Comparison of ENCODE assay signal across 34 cellular contexts in genomic region chr14:36132826-36133225, GRCh38. TPM values are rescaled to one million over a fixed set of nuclear protein-coding genes. Genes with fewer than 3 reads are reported as not detected.
DNase-seq lines count a peak whose midpoint lies in the region; ATAC-seq, FAIRE-seq and TF ChIP-seq lines count a peak whose summit lies in the region.
"Had no signal": no experiment of that assay in that cellular context is flagged by ENCODE, and none has a peak within 500 bp of the region (broad histone marks: within the 10 kb centered on the region; RNA-seq: fewer than 3 reads in every experiment).

No MANE protein-coding gene starts in this region.

- POLR2A ChIA-PET in AG04449 (lab: Yijun Ruan, JAX): no interaction called here

- FAIRE-seq in frontal cortex (lab: Jason Lieb, UNC): peak; percentile 15
- FAIRE-seq: A549, D721Med had no signal

- TF ChIP-seq CTCF in AG04449 (IDR thresholded peaks at IDR 0.05; ENCODE audit: insufficient read depth, low read length, missing control alignments): no peak

- no peak for ATAC-seq in HG02759 (IDR thresholded peaks at IDR 0.05; ENCODE audit: unreplicated experiment)
- ATAC-seq: A549; CD8-positive, alpha-beta T cell had no signal

- no peak overlapping the region for H3K4me3 ChIP-seq in AG04449 (ENCODE audit: low read depth, low read length)
- H3K4me3 ChIP-seq: A549; BLaER1; BLaER1 treated with 17β-estradiol and CSF1 and Interleukin-3, amounts not matched to agents 10 nM and 100 nM had no signal

- CTCF ChIA-PET in AG04449 (lab: Yijun Ruan, JAX): no interaction called here

- DNase-seq in AG04449 (ENCODE audit: low read depth, low spot score): peak; percentile 1
- peak; percentile 55 for DNase-seq in GM04503 (ENCODE audit: low read depth)
- no peak for DNase-seq in frontal cortex (ENCODE audit: low spot score in 2 of 2)
- no peak for DNase-seq in dermis blood vessel endothelial cell
- no peak for DNase-seq in T-helper 1 cell
- DNase-seq: 8988T; ACHN; AML-193; BE2C; C1 segment of cervical spinal cord; Caco-2; Calu3; CD4-positive, alpha-beta memory T cell; CD4-positive, alpha-beta T cell; CD4-positive, CD25-positive, alpha-beta regulatory T cell; CD8-positive, alpha-beta memory T cell; CD8-positive, alpha-beta T cell; COR-L47; DMS 273 treated with DMSO at 0.1 percent for 48 hours; DMS153; DMS53; DMS79; DMS79 treated with DMSO at 0.1 percent for 48 hours; DND-41; EL had no signal

RNA-seq across cellular contexts. Expression of gene PTCSC3, which starts 43.7 kb away (rescaled TPM):
- not detected for total RNA-seq in frontal cortex
- not detected in 2 replicates for total RNA-seq in dermis blood vessel endothelial cell
- total RNA-seq: A172; A673; B cell; Caco-2; Calu3; CD4-positive, alpha-beta memory T cell; CD4-positive, alpha-beta T cell; CD4-positive, CD25-positive, alpha-beta regulatory T cell; CD8-positive, alpha-beta memory T cell; CD8-positive, alpha-beta T cell; Daoy had no signal

Comparison
In these comparisons a context has a peak if more than half of its experiments do, and no peak if none do; other contexts are left out.
1. DNase-seq: peak in AG04449 (single experiment) and GM04503 (single experiment); none in frontal cortex (0 of 2), dermis blood vessel endothelial cell (single experiment) and T-helper 1 cell (0 of 5).